Comparison of ENCODE assay signal across 8 cellular contexts in genomic region chr14:99270491-99271287, GRCh38. TPM values are rescaled to one million over a fixed set of nuclear protein-coding genes. Genes with fewer than 3 reads are reported as not detected.
DNase-seq lines count a peak whose midpoint lies in the region; ATAC-seq and TF ChIP-seq lines count a peak whose summit lies in the region.

No MANE protein-coding gene starts in this region.

- DNase-seq in AG04450 (ENCODE audit: low read depth, low spot score) (no peak), HT-29 (ENCODE audit: low spot score) (peak; percentile 4), left kidney (ENCODE audit: low read depth, low spot score) (peak; percentile 73), upper lobe of left lung (peak in 1 of 2 donors; percentile 83), NCI-H128 (lab: John Stamatoyannopoulos, UW; ENCODE audit: unreplicated experiment) (no peak)
- peak; percentile 53 for DNase-seq in activated naive CD4-positive, alpha-beta T cell treated with Interleukin-2 at 50 U/mL for 16 hours

- ATAC-seq in upper lobe of left lung (ENCODE audit: low FRiP score in 2 of 2) (no peak), GM19395 (IDR thresholded peaks at IDR 0.05; ENCODE audit: unreplicated experiment) (no peak), HG03159 (IDR thresholded peaks at IDR 0.05; ENCODE audit: unreplicated experiment) (no peak)

- WGBS in upper lobe of left lung, 2 donors, result 4 to 6% methylated on average over 11 to 44 of the region's 84 CpGs

- no peak for TF ChIP-seq EP300 in upper lobe of left lung (IDR thresholded peaks at IDR 0.05)

- H3K4me1 ChIP-seq in upper lobe of left lung, result peaks cover 39 to 57% (median 47%) of the 10 kb centered on the region in 4 donors

- TF ChIP-seq CTCF in AG04450 (IDR thresholded peaks at IDR 0.05; ENCODE audit: low read depth, low read length) (no peak), upper lobe of left lung (IDR thresholded peaks at IDR 0.05) (no peak)

- H3K27me3 ChIP-seq in AG04450 (ENCODE audit: control insufficient read depth, insufficient read depth, low read length), result peaks cover 44% of the 10 kb centered on the region
- H3K27me3 ChIP-seq in upper lobe of left lung, result peaks cover 0 to 52% (median 30%) of the 10 kb centered on the region in 4 donors

- CTCF ChIA-PET in AG04450 (lab: Charles Lee), result no interaction called here

- no peaks in the 10 kb centered on the region for H3K36me3 ChIP-seq in upper lobe of left lung

- H3K9me3 ChIP-seq in AG04450 (ENCODE audit: control insufficient read depth, insufficient read depth, low read length), result peaks cover 4% of the 10 kb centered on the region; the same call in 1 of the 2 replicates
- no peaks in the 10 kb centered on the region for H3K9me3 ChIP-seq in upper lobe of left lung

- TF ChIP-seq POLR2A in upper lobe of left lung (IDR thresholded peaks at IDR 0.05), result no peak

- H3K4me3 ChIP-seq in AG04450 (ENCODE audit: low read depth, low read length) (peak overlapping the region; percentile 40; the same call in 1 of the 2 replicates), upper lobe of left lung (peak overlapping the region in 3 of 4 donors; percentile 36 to 50 (median 44))

- POLR2A ChIA-PET in AG04450 (lab: Yijun Ruan, JAX), result no interaction called here

- H3K27ac ChIP-seq in AG04450 (ENCODE audit: low read depth, low read length) (no peak overlapping the region), upper lobe of left lung (peak overlapping the region in 3 of 4 donors; percentile 42 to 72 (median 58))

RNA-seq across cellular contexts. Expression of gene BCL11B, which starts 1.3 kb away (rescaled TPM):
- not detected in 2 replicates for polyA plus RNA-seq in AG04450 (2011; rRNA removed)
- not detected in 2 replicates for polyA minus RNA-seq in AG04450 (2011; rRNA and poly(A)+ RNA removed)
- 2.4 and 3.2 TPM in 2 replicates for total RNA-seq in HT-29 (2014; rRNA removed; shearing (Covaris generic))
- total RNA-seq in upper lobe of left lung, result 1 to 10 TPM; 1.1 to 4.5 (median 2.2) TPM

Comparison
In these comparisons a context has a peak if more than half of its experiments do, and no peak if none do; other contexts are left out.
1. DNase-seq: peak in HT-29 (single experiment), activated naive CD4-positive, alpha-beta T cell treated with Interleukin-2 at 50 U/mL for 16 hours (single experiment) and left kidney (single experiment); none in AG04450 (single experiment) and NCI-H128 (single experiment).